11 cellular contexts compared by ENCODE assay signal in genomic region chrX:17521871-17522693, GRCh38.
DNase-seq lines count a peak whose midpoint lies in the region; ATAC-seq and TF ChIP-seq lines count a peak whose summit lies in the region.
"Had no signal": no experiment of that assay in that cellular context is flagged by ENCODE, and none has a peak within 500 bp of the region (broad histone marks: within the 10 kb centered on the region; RNA-seq: fewer than 3 reads in every experiment).

No MANE protein-coding gene starts in this region.

- ATAC-seq in HCT116, result peak; percentile 87
- ATAC-seq in natural killer cell, result no peak
- ATAC-seq in HG03432 (IDR thresholded peaks at IDR 0.05; ENCODE audit: unreplicated experiment), result no peak
- ATAC-seq: stimulated activated memory B cell treated with anti-CD40 and anti-IgM and Interleukin-4, amounts not matched to agents 10 μg/mL and 1 μg/mL and 100 μg/mL, for 72 hours had no signal

- no peak overlapping the region for H2AFZ ChIP-seq in HCT116 (ENCODE audit: low read depth, low read length, poor library complexity, severe bottlenecking)

- no peaks in the 10 kb centered on the region for H3K9me2 ChIP-seq in HCT116 (ENCODE audit: insufficient read depth)

- H3K9me3 ChIP-seq in HCT116 (ENCODE audit: control insufficient read depth in 1 of 2, insufficient read depth in 1 of 2, low read depth in 1 of 2, low read length in 2 of 2), result no peaks in the 10 kb centered on the region

- CTCF ChIA-PET in HCT116 (lab: Charles Lee), result no interaction called here

- peak overlapping the region in 1 of 2 experiments; percentile 13; a peak in 1 of 4 replicates for H3K4me3 ChIP-seq in HCT116 (replicated peaks in 1 of 2; ENCODE audit: low read depth in 1 of 2, low read length in 2 of 2)

- TF ChIP-seq CTCF in HCT116 (IDR thresholded peaks at IDR 0.05 in 2 of 3, conservative IDR thresholded peaks at IDR 0.05 in 1 of 3; ENCODE audit: borderline replicate concordance in 1 of 3, insufficient read depth in 1 of 3, low read depth in 2 of 3, low read length in 2 of 3) (no peak), natural killer cell (IDR thresholded peaks at IDR 0.05) (no peak)

- H3K9me3 Mint-ChIP-seq in natural killer cell, result no peaks in the 10 kb centered on the region
- H3K9me3 Mint-ChIP-seq: stimulated activated memory B cell treated with anti-CD40 and anti-IgM and Interleukin-4, amounts not matched to agents 10 μg/mL and 1 μg/mL and 100 μg/mL, for 72 hours had no signal

- intact Hi-C loops in HCT116 (cut with micrococcal nuclease), result loop anchor here (1.0 to 5.0 kb wide), 2 partner anchors 147 to 280 kb away; partner anchors contain the start of gene NHS
- intact Hi-C loops in natural killer cell (cut with micrococcal nuclease), result no loop called here

- peak; percentile 26 for DNase-seq in COR-L47 (lab: John Stamatoyannopoulos, UW)
- peak; percentile 16 for DNase-seq in HCT116 (ENCODE audit: low read depth, low spot score)
- peak; percentile 25 for DNase-seq in RKO (ENCODE audit: low spot score)
- DNase-seq in hepatic stellate cell (ENCODE audit: low spot score), result peak; percentile 31
- DNase-seq in NCI-H1436 treated with DMSO at 0.1 percent for 48 hours (lab: John Stamatoyannopoulos, UW), result no peak
- DNase-seq in natural killer cell, result no peak
- DNase-seq in hippocampal formation (lab: John Stamatoyannopoulos, UW), result no peak
- DNase-seq: activated CD8-positive, alpha-beta memory T cell treated with anti-CD3 and anti-CD28 coated beads, Interleukin-2, amount 50 U/mL, for 4 hours; kidney had no signal

- no peak overlapping the region for H3K4me3 Mint-ChIP-seq in natural killer cell
- H3K4me3 Mint-ChIP-seq: stimulated activated memory B cell treated with anti-CD40 and anti-IgM and Interleukin-4, amounts not matched to agents 10 μg/mL and 1 μg/mL and 100 μg/mL, for 72 hours had no signal

- peaks cover 10 to 11% of the 10 kb centered on the region in 2 experiments; a peak in 3 of 4 replicates for H3K4me1 ChIP-seq in HCT116 (ENCODE audit: control insufficient read depth in 1 of 2, insufficient read depth in 2 of 2, low read length in 2 of 2)

- H3K4me1 Mint-ChIP-seq in natural killer cell, result no peaks in the 10 kb centered on the region
- H3K4me1 Mint-ChIP-seq: stimulated activated memory B cell treated with anti-CD40 and anti-IgM and Interleukin-4, amounts not matched to agents 10 μg/mL and 1 μg/mL and 100 μg/mL, for 72 hours had no signal

- TF ChIP-seq RAD21 in HCT116 (IDR thresholded peaks at IDR 0.05; ENCODE audit: low read depth), result no peak; the same call in 1 of the 2 replicates

- no peaks in the 10 kb centered on the region for H3K27me3 ChIP-seq in HCT116 (ENCODE audit: insufficient read depth, low read length)

- RAD21 ChIA-PET in HCT116 (lab: Charles Lee; ENCODE audit: low non-redundant PET in 1 of 2, low total read pairs in 2 of 2, uncharacterized antibody in 2 of 2, unreplicated experiment in 2 of 2), result interaction anchor here in 1 of 2 experiments (0.7 kb wide), 1 partner anchor 86 kb away, joined by 5 read pairs; no protein-coding TSS in a partner anchor

- no peaks in the 10 kb centered on the region for H3K36me3 Mint-ChIP-seq in natural killer cell
- H3K36me3 Mint-ChIP-seq: stimulated activated memory B cell treated with anti-CD40 and anti-IgM and Interleukin-4, amounts not matched to agents 10 μg/mL and 1 μg/mL and 100 μg/mL, for 72 hours had no signal

- BruUV-seq in HCT116 (replicated peaks; lab: Mats Ljungman, UMichigan), result no TSS peak

- peak overlapping the region; percentile 62 for H3K4me2 ChIP-seq in HCT116 (ENCODE audit: low read length)

- H3K79me2 ChIP-seq in HCT116 (ENCODE audit: insufficient read depth, low read length), result no peaks in the 10 kb centered on the region

- H3K27me3 Mint-ChIP-seq in natural killer cell (ENCODE audit: low read depth in 2 of 2), result no peaks in the 10 kb centered on the region
- H3K27me3 Mint-ChIP-seq: stimulated activated memory B cell treated with anti-CD40 and anti-IgM and Interleukin-4, amounts not matched to agents 10 μg/mL and 1 μg/mL and 100 μg/mL, for 72 hours had no signal

- H3K27ac ChIP-seq in HCT116 (ENCODE audit: low read depth, low read length), result no peak overlapping the region

- TF ChIP-seq POLR2A in HCT116 (IDR thresholded peaks at IDR 0.05; ENCODE audit: borderline replicate concordance, extremely low read depth, insufficient read depth, insufficient read length), result no peak

- H3K36me3 ChIP-seq in HCT116 (ENCODE audit: control insufficient read depth in 1 of 2, insufficient read depth in 2 of 2, low read length in 2 of 2), result no peaks in the 10 kb centered on the region

- POLR2A ChIA-PET in HCT116 (lab: Charles Lee), result interaction anchor here (0.6 kb wide), 1 partner anchor 157 kb away, joined by 3 read pairs; no protein-coding TSS in a partner anchor

- H3K27ac Mint-ChIP-seq in natural killer cell, result no peak overlapping the region
- H3K27ac Mint-ChIP-seq: stimulated activated memory B cell treated with anti-CD40 and anti-IgM and Interleukin-4, amounts not matched to agents 10 μg/mL and 1 μg/mL and 100 μg/mL, for 72 hours had no signal

- no peak overlapping the region for H3K9ac ChIP-seq in HCT116 (ENCODE audit: low read length)

- no peaks in the 10 kb centered on the region for H4K20me1 ChIP-seq in HCT116 (ENCODE audit: insufficient read depth)

TF ChIP-seq in HCT116, 20 proteins besides CTCF, POLR2A, EP300 and RAD21:
- peak; percentile 75 for TF ChIP-seq SP1 (IDR thresholded peaks at IDR 0.05; ENCODE audit: low read depth)
- no peak for TF ChIP-seq REST (IDR thresholded peaks at IDR 0.05; ENCODE audit: low read depth)
- TF ChIP-seq CEBPB (IDR thresholded peaks at IDR 0.05; ENCODE audit: low read depth), result no peak
- TF ChIP-seq YY1 (IDR thresholded peaks at IDR 0.05; ENCODE audit: extremely low read depth, insufficient replicate concordance, low read depth, low read length), result peak; percentile 14
- no peak for TF ChIP-seq CBX3 (IDR thresholded peaks at IDR 0.05; ENCODE audit: low read depth)
- TF ChIP-seq ZBTB33 (IDR thresholded peaks at IDR 0.05; ENCODE audit: extremely low read depth, insufficient replicate concordance, low read length), result no peak
- TF ChIP-seq ELF1 (IDR thresholded peaks at IDR 0.05; ENCODE audit: borderline replicate concordance, low read depth), result peak; percentile 33; the same call in 1 of the 2 replicates
- no peak for TF ChIP-seq EGR1 (IDR thresholded peaks at IDR 0.05; ENCODE audit: low read depth)

Comparison
In these comparisons a context has a peak if more than half of its experiments do, and no peak if none do; other contexts are left out.
1. DNase-seq: peak in COR-L47 (single experiment), HCT116 (single experiment), RKO (single experiment) and hepatic stellate cell (single experiment); none in NCI-H1436 treated with DMSO at 0.1 percent for 48 hours (single experiment), natural killer cell (single experiment) and hippocampal formation (0 of 2).